ENCODE assay signal across 9 cellular contexts in genomic region chr3:50450135-50450911, GRCh38. TPM values are rescaled to one million over a fixed set of nuclear protein-coding genes. Genes with fewer than 3 reads are reported as not detected.
A peak's percentile ranks its signal among the peaks of the same experiment; 100 is the strongest.
DNase-seq lines count a peak whose midpoint lies in the region; ATAC-seq, FAIRE-seq and TF ChIP-seq lines count a peak whose summit lies in the region.
"Had no signal": no experiment of that assay in that cellular context is flagged by ENCODE, and none has a peak within 500 bp of the region (broad histone marks: within the 10 kb centered on the region; RNA-seq: fewer than 3 reads in every experiment).

No MANE protein-coding gene starts in this region.

- no peak overlapping the region for H3K4me3 Mint-ChIP-seq in memory B cell

- H3K4me3 ChIP-seq in bronchial epithelial cell (ENCODE audit: low read depth, low read length) (no peak overlapping the region), HAP-1 (no peak overlapping the region)

- H3K9me3 ChIP-seq in HAP-1: no peaks in the 10 kb centered on the region

- H3K4me1 ChIP-seq in HAP-1: no peaks in the 10 kb centered on the region

- H3K4me1 Mint-ChIP-seq in memory B cell: peaks cover 3% of the 10 kb centered on the region

- ATAC-seq in Right ventricle myocardium inferior (peak; percentile 42), memory B cell (ENCODE audit: low read depth) (peak; percentile 49), HG02884 (IDR thresholded peaks at IDR 0.05; ENCODE audit: unreplicated experiment) (no peak)
- ATAC-seq: Panc1 had no signal

- no peak for TF ChIP-seq CTCF in bronchial epithelial cell (IDR thresholded peaks at IDR 0.05; ENCODE audit: insufficient read depth, low read length, severe bottlenecking)

- intact Hi-C loops in Right ventricle myocardium inferior (cut with DNase I): no loop called here
- intact Hi-C loops in cardiac septum (cut with DNase I): no loop called here

- H3K27ac Mint-ChIP-seq in memory B cell: no peak overlapping the region

- no peaks in the 10 kb centered on the region for H3K9me3 Mint-ChIP-seq in memory B cell

- DNase-seq in Right ventricle myocardium inferior (ENCODE audit: missing footprints) (peak; percentile 87), cardiac septum (ENCODE audit: low spot score) (no peak), bronchial epithelial cell (ENCODE audit: low read depth) (peak; percentile 52), memory B cell (ENCODE audit: low spot score in 2 of 2) (no peak), HAP-1 (ENCODE audit: low spot score in 2 of 2) (no peak), inferior parietal cortex (ENCODE audit: extremely low spot score) (no peak)
- DNase-seq in stimulated activated CD8-positive, alpha-beta memory T cell treated with anti-CD3 and anti-CD28 coated beads, Interleukin-12 subunit alpha, Interleukin-12 subunit beta, amount 100 ng/mL, for 4 hours (ENCODE audit: low read depth): peak; percentile 42

- FAIRE-seq in bronchial epithelial cell (lab: Jason Lieb, UNC): no peak

- in situ Hi-C loops in HAP-1 (cut with MboI; ENCODE audit: low sequenced_read_pairs): no loop called here

- H3K36me3 ChIP-seq in bronchial epithelial cell (ENCODE audit: control insufficient read depth, insufficient read depth, low read length) (no peaks in the 10 kb centered on the region), HAP-1 (replicated peaks) (no peaks in the 10 kb centered on the region)

- H3K27me3 ChIP-seq in bronchial epithelial cell (ENCODE audit: control insufficient read depth, insufficient read depth, low read length): peaks cover 3% of the 10 kb centered on the region
- H3K27me3 ChIP-seq in HAP-1 (ENCODE audit: low read depth): no peaks in the 10 kb centered on the region

- H3K36me3 Mint-ChIP-seq in memory B cell: no peaks in the 10 kb centered on the region

- peaks cover 12% of the 10 kb centered on the region for H3K27me3 Mint-ChIP-seq in memory B cell

RNA-seq across cellular contexts. Expression of gene CACNA2D2, which starts 53.1 kb away (rescaled TPM):
- total RNA-seq in Right ventricle myocardium inferior (1.2 TPM), cardiac septum (1.4 TPM), bronchial epithelial cell (not detected in 2 replicates)

Comparison
In these comparisons a context has a peak if more than half of its experiments do, and no peak if none do; other contexts are left out.
1. DNase-seq: peak in Right ventricle myocardium inferior (single experiment), bronchial epithelial cell (single experiment) and stimulated activated CD8-positive, alpha-beta memory T cell treated with anti-CD3 and anti-CD28 coated beads, Interleukin-12 subunit alpha, Interleukin-12 subunit beta, amount 100 ng/mL, for 4 hours (single experiment); none in cardiac septum (single experiment), memory B cell (0 of 2), HAP-1 (0 of 2) and inferior parietal cortex (single experiment).